In the genomic region with DNA sequence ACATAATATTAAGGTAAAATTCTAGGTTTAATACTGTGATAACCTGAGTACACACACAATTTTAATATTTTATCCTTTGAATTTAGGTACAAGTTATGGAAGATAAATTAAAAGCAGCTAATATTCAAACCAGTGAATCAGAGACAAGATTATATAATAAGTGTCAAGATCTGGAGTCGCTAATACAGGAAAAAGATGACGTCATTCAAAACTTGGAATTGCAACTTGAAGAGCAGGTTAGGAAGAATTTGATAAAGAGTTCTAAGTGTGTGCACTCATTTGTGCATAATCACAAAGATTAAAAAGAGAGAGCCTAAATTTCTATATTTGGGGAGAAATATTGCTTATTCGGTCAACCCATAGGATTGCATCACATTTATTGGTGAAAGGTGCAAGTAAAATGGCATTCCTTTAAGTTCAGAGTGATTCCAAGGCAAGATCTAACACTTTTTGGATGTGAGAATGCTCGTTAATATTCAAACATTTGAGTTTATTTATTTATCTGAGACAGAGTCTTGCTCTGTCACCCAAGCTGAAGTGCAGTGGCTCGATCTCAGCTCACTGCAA, we compare ENCODE assay signal across 25 cellular contexts. TPM values are rescaled to one million over a fixed set of nuclear protein-coding genes. Genes with fewer than 3 reads are reported as not detected.
"Had no signal": no experiment of that assay in that cellular context is flagged by ENCODE, and none has a peak within 500 bp of the region (broad histone marks: within the 10 kb centered on the region; RNA-seq: fewer than 3 reads in every experiment).

No MANE protein-coding gene starts in this region.

- H3K9me3 Mint-ChIP-seq: naive B cell; natural killer cell; stimulated activated effector memory CD8-positive, alpha-beta T cell treated with anti-CD3 and anti-CD28 coated beads, Interleukin-12 subunit alpha, Interleukin-12 subunit beta, amount 100 ng/mL, for 72 hours; stimulated activated naive CD8-positive, alpha-beta T cell treated with anti-CD3 and anti-CD28 coated beads, Interleukin-15, Interleukin-2, amounts not matched to agents 100 ng/mL and 50 ng/mL, for 24 hours had no signal

- DNase-seq: hypothalamus; islet precursor cell; left ventricle myocardium inferior; mesendoderm; naive B cell; natural killer cell; ovary; retina; right cardiac atrium; sigmoid colon; small intestine; spleen; stimulated activated CD4-positive, alpha-beta T cell treated with anti-CD3 and anti-CD28 coated beads, Interleukin-4, amount 100 ng/mL, for 24 hours; stimulated activated naive CD4-positive, alpha-beta T cell; tibial artery; uterus had no signal

- H3K4me3 ChIP-seq: left ventricle myocardium inferior, lung, ovary, sigmoid colon, spleen, suprapubic skin, thoracic aorta, tibial artery, uterus had no signal

- H3K27me3 ChIP-seq: ovary, sigmoid colon, spleen, suprapubic skin, tibial artery, uterus had no signal

- H3K27ac ChIP-seq: left ventricle myocardium inferior, ovary, sigmoid colon, spleen, suprapubic skin, thoracic aorta, tibial artery, uterus had no signal

- H3K9me3 ChIP-seq: left ventricle myocardium inferior, ovary, sigmoid colon, spleen, suprapubic skin, thoracic aorta, tibial artery, uterus had no signal

- ATAC-seq: natural killer cell; right cardiac atrium; stimulated activated effector memory CD8-positive, alpha-beta T cell treated with anti-CD3 and anti-CD28 coated beads, Interleukin-12 subunit alpha, Interleukin-12 subunit beta, amount 100 ng/mL, for 72 hours had no signal

- FAIRE-seq: small intestine had no signal

- H3K27me3 Mint-ChIP-seq: progenitor cell of endocrine pancreas; stimulated activated naive CD8-positive, alpha-beta T cell treated with anti-CD3 and anti-CD28 coated beads, Interleukin-15, Interleukin-2, amounts not matched to agents 100 ng/mL and 50 ng/mL, for 24 hours had no signal

- H3K27ac Mint-ChIP-seq: mesothelial cell of epicardium; naive B cell; natural killer cell; progenitor cell of endocrine pancreas; stimulated activated effector memory CD8-positive, alpha-beta T cell treated with anti-CD3 and anti-CD28 coated beads, Interleukin-12 subunit alpha, Interleukin-12 subunit beta, amount 100 ng/mL, for 72 hours; stimulated activated naive CD8-positive, alpha-beta T cell treated with anti-CD3 and anti-CD28 coated beads, Interleukin-15, Interleukin-2, amounts not matched to agents 100 ng/mL and 50 ng/mL, for 24 hours had no signal

- H3K36me3 Mint-ChIP-seq: mesothelial cell of epicardium; naive B cell; natural killer cell; stimulated activated effector memory CD8-positive, alpha-beta T cell treated with anti-CD3 and anti-CD28 coated beads, Interleukin-12 subunit alpha, Interleukin-12 subunit beta, amount 100 ng/mL, for 72 hours had no signal

- H3K4me1 Mint-ChIP-seq: naive B cell; natural killer cell; stimulated activated effector memory CD8-positive, alpha-beta T cell treated with anti-CD3 and anti-CD28 coated beads, Interleukin-12 subunit alpha, Interleukin-12 subunit beta, amount 100 ng/mL, for 72 hours had no signal

- H3K4me3 Mint-ChIP-seq: mesothelial cell of epicardium; naive B cell; natural killer cell; stimulated activated effector memory CD8-positive, alpha-beta T cell treated with anti-CD3 and anti-CD28 coated beads, Interleukin-12 subunit alpha, Interleukin-12 subunit beta, amount 100 ng/mL, for 72 hours; stimulated activated naive CD8-positive, alpha-beta T cell treated with anti-CD3 and anti-CD28 coated beads, Interleukin-15, Interleukin-2, amounts not matched to agents 100 ng/mL and 50 ng/mL, for 24 hours had no signal

- H3K36me3 ChIP-seq: left ventricle myocardium inferior, ovary, sigmoid colon, spleen, thoracic aorta, uterus had no signal

- H3K4me1 ChIP-seq: left ventricle myocardium inferior, spleen, tibial artery had no signal

RNA-seq across cellular contexts. Expression of a gene that starts 16.3 kb away (rescaled TPM):
- total RNA-seq: mononuclear cell, natural killer cell had no signal
- polyA plus RNA-seq: neural cell had no signal
